21 cellular contexts compared by ENCODE assay signal in genomic region chr10:8306685-8307364, GRCh38.
DNase-seq lines count a peak whose midpoint lies in the region; ATAC-seq, FAIRE-seq and TF ChIP-seq lines count a peak whose summit lies in the region.
"Had no signal": no experiment of that assay in that cellular context is flagged by ENCODE, and none has a peak within 500 bp of the region (broad histone marks: within the 10 kb centered on the region; RNA-seq: fewer than 3 reads in every experiment).

No MANE protein-coding gene starts in this region.

- H3K27me3 Mint-ChIP-seq in activated T-helper 2 cell treated with anti-CD3 and anti-CD28 coated beads, Interferon-gamma antibody, Interleukin-2, Interleukin-4, amounts not matched to agents 10 μg/mL and 5 μg/mL and 100 μg/mL, durations not matched to agents 14 hours and 24 hours and 36 hours (ENCODE audit: low read depth), result no peaks in the 10 kb centered on the region
- H3K27me3 Mint-ChIP-seq: activated B cell treated with CpG ODN at 0.5 μM for 24 hours had no signal

- no peak overlapping the region for H3K27ac ChIP-seq in DND-41 (ENCODE audit: low read length)
- H3K27ac ChIP-seq in keratinocyte (ENCODE audit: control insufficient read depth, insufficient read depth, low read length), result no peak overlapping the region
- H3K27ac ChIP-seq in upper lobe of left lung, result no peak overlapping the region
- no peak overlapping the region for H3K27ac ChIP-seq in substantia nigra (ENCODE audit: low read depth, low read length, poor library complexity, severe bottlenecking)
- H3K27ac ChIP-seq: heart right ventricle, sigmoid colon, tibial artery had no signal

- H3K4me3 Mint-ChIP-seq in activated T-helper 2 cell treated with anti-CD3 and anti-CD28 coated beads, Interferon-gamma antibody, Interleukin-2, Interleukin-4, amounts not matched to agents 10 μg/mL and 5 μg/mL and 100 μg/mL, durations not matched to agents 14 hours and 24 hours and 36 hours (ENCODE audit: low read depth), result no peak overlapping the region
- H3K4me3 Mint-ChIP-seq: activated B cell treated with CpG ODN at 0.5 μM for 24 hours; T-helper 1 cell treated with Interleukin-12 subunit alpha and Interleukin-12 subunit beta and Interleukin-4 antibody, amounts not matched to agents 30 μg/mL and 1 μg/mL, for 36 hours had no signal

- TF ChIP-seq CTCF in DND-41 (IDR thresholded peaks at IDR 0.05; ENCODE audit: borderline replicate concordance, extremely low read depth, low read length, poor library complexity, severe bottlenecking) (no peak), keratinocyte (optimal IDR thresholded peaks at IDR 0.05 in 1 of 3, IDR thresholded peaks at IDR 0.05 in 1 of 3, conservative IDR thresholded peaks at IDR 0.05 in 1 of 3; ENCODE audit: extremely low read depth in 1 of 3, insufficient read depth in 2 of 3, low read length in 3 of 3) (no peak), upper lobe of left lung (IDR thresholded peaks at IDR 0.05) (no peak)

- dilution Hi-C loops in keratinocyte (cut with MboI; ENCODE audit: extremely low pct_ligation_motif_present, low sequenced_read_pairs), result no loop called here

- H3K9me3 Mint-ChIP-seq in activated T-helper 2 cell treated with anti-CD3 and anti-CD28 coated beads, Interferon-gamma antibody, Interleukin-2, Interleukin-4, amounts not matched to agents 10 μg/mL and 5 μg/mL and 100 μg/mL, durations not matched to agents 14 hours and 24 hours and 36 hours, result peaks cover 3% of the 10 kb centered on the region
- H3K9me3 Mint-ChIP-seq: activated B cell treated with CpG ODN at 0.5 μM for 24 hours; T-helper 1 cell treated with Interleukin-12 subunit alpha and Interleukin-12 subunit beta and Interleukin-4 antibody, amounts not matched to agents 30 μg/mL and 1 μg/mL, for 36 hours had no signal

- WGBS in upper lobe of left lung, 2 donors, result 56 to 65% methylated on average over 4 of the region's 4 CpGs

- H3K9ac ChIP-seq in DND-41 (ENCODE audit: low read depth, low read length), result no peak overlapping the region
- H3K9ac ChIP-seq in keratinocyte (ENCODE audit: control insufficient read depth, extremely low read depth, insufficient read depth, low read length), result no peak overlapping the region

- H4K20me1 ChIP-seq in DND-41 (ENCODE audit: insufficient read depth, low read length) (no peaks in the 10 kb centered on the region), keratinocyte (ENCODE audit: control insufficient read depth, extremely low read depth, insufficient read depth, low read length) (no peaks in the 10 kb centered on the region)

- H3K4me2 ChIP-seq in DND-41 (ENCODE audit: insufficient read depth, low read length) (no peak overlapping the region), keratinocyte (ENCODE audit: control insufficient read depth, extremely low read depth, insufficient read depth, low read depth, low read length) (no peak overlapping the region)

- FAIRE-seq in HTR-8/SVneo (lab: Jason Lieb, UNC), result no peak
- FAIRE-seq in keratinocyte (lab: Jason Lieb, UNC), result peak; percentile 85

- H3K36me3 ChIP-seq in DND-41 (ENCODE audit: insufficient read depth, low read length), result no peaks in the 10 kb centered on the region
- no peaks in the 10 kb centered on the region for H3K36me3 ChIP-seq in keratinocyte (ENCODE audit: control insufficient read depth in 2 of 2, extremely low read depth in 1 of 2, insufficient read depth in 2 of 2, low read length in 2 of 2)
- H3K36me3 ChIP-seq in upper lobe of left lung, result no peaks in the 10 kb centered on the region
- H3K36me3 ChIP-seq: heart right ventricle, sigmoid colon, tibial artery had no signal

- H3K27ac Mint-ChIP-seq in activated T-helper 2 cell treated with anti-CD3 and anti-CD28 coated beads, Interferon-gamma antibody, Interleukin-2, Interleukin-4, amounts not matched to agents 10 μg/mL and 5 μg/mL and 100 μg/mL, durations not matched to agents 14 hours and 24 hours and 36 hours, result peak overlapping the region; percentile 73
- H3K27ac Mint-ChIP-seq: activated B cell treated with CpG ODN at 0.5 μM for 24 hours had no signal

- H2AFZ ChIP-seq in DND-41 (ENCODE audit: low read depth, low read length) (0 out of 2 replicates have a peak overlapping the region, but pooled peaks have one; percentile 27), keratinocyte (ENCODE audit: control insufficient read depth, low read length) (no peak overlapping the region)

- peaks cover 41% of the 10 kb centered on the region for H3K4me1 Mint-ChIP-seq in activated T-helper 2 cell treated with anti-CD3 and anti-CD28 coated beads, Interferon-gamma antibody, Interleukin-2, Interleukin-4, amounts not matched to agents 10 μg/mL and 5 μg/mL and 100 μg/mL, durations not matched to agents 14 hours and 24 hours and 36 hours (ENCODE audit: low read depth)
- H3K4me1 Mint-ChIP-seq: activated B cell treated with CpG ODN at 0.5 μM for 24 hours had no signal

- H3K36me3 Mint-ChIP-seq in activated T-helper 2 cell treated with anti-CD3 and anti-CD28 coated beads, Interferon-gamma antibody, Interleukin-2, Interleukin-4, amounts not matched to agents 10 μg/mL and 5 μg/mL and 100 μg/mL, durations not matched to agents 14 hours and 24 hours and 36 hours (ENCODE audit: low read depth), result peaks cover 3% of the 10 kb centered on the region

- intact Hi-C loops in activated T-helper 2 cell treated with anti-CD3 and anti-CD28 coated beads, Interferon-gamma antibody, Interleukin-2, Interleukin-4, amounts not matched to agents 10 μg/mL and 5 μg/mL and 100 μg/mL, durations not matched to agents 14 hours and 24 hours and 36 hours (cut with micrococcal nuclease), result loop anchor here (1.0 kb wide), 1 partner anchor 65 kb away; no protein-coding TSS in a partner anchor
- intact Hi-C loops in Right ventricle myocardium inferior (cut with DNase I), result no loop called here

- ATAC-seq in DND-41 (ENCODE audit: insufficient read depth, low read depth), result peak; percentile 54; the same call in 2 of the 3 replicates
- no peak for ATAC-seq in upper lobe of left lung (ENCODE audit: low FRiP score in 2 of 2)
- no peak for ATAC-seq in Right ventricle myocardium inferior
- ATAC-seq: heart right ventricle; naive thymus-derived CD4-positive, alpha-beta T cell had no signal

- no peak for DNase-seq in DND-41
- peak; percentile 21 for DNase-seq in HTR-8/SVneo (ENCODE audit: insufficient read length, low spot score)
- DNase-seq in activated T-helper 2 cell treated with anti-CD3 and anti-CD28 coated beads, Interferon-gamma antibody, Interleukin-2, Interleukin-4, amounts not matched to agents 10 μg/mL and 5 μg/mL and 100 μg/mL, durations not matched to agents 14 hours and 24 hours and 36 hours (ENCODE audit: low spot score), result no peak
- peak; percentile 15 for DNase-seq in keratinocyte (ENCODE audit: low read depth, low spot score)
- DNase-seq in upper lobe of left lung, result no peak
- no peak for DNase-seq in Right ventricle myocardium inferior (ENCODE audit: missing footprints)
- no peak for DNase-seq in RKO (ENCODE audit: low spot score)
- DNase-seq in substantia nigra (lab: John Stamatoyannopoulos, UW), result no peak
- DNase-seq: activated B cell treated with CpG ODN at 0.5 μM for 24 hours; DMS79 treated with DMSO at 0.1 percent for 48 hours; effector memory CD4-positive, alpha-beta T cell; GOT3; heart right ventricle; naive thymus-derived CD4-positive, alpha-beta T cell; NCI-H1417 treated with DMSO at 0.1 percent for 48 hours; NCI-H526; sigmoid colon; stimulated activated CD4-positive, alpha-beta T cell treated with anti-CD3 and anti-CD28 coated beads, Interleukin-1b, Interleukin-23, amount 100 ng/mL, for 48 hours; stimulated activated naive CD4-positive, alpha-beta T cell treated with Interleukin-2 at 50 U/mL for 16 hours; tibial artery had no signal

- H3K9me1 ChIP-seq in keratinocyte (ENCODE audit: control insufficient read depth, extremely low read depth, insufficient read depth, low read length), result no peaks in the 10 kb centered on the region

- no peaks in the 10 kb centered on the region for H3K79me2 ChIP-seq in DND-41 (ENCODE audit: insufficient read depth, low read length)
- no peaks in the 10 kb centered on the region for H3K79me2 ChIP-seq in keratinocyte (ENCODE audit: control insufficient read depth, insufficient read depth, low read length)

- TF ChIP-seq POLR2A in upper lobe of left lung (IDR thresholded peaks at IDR 0.05), result no peak

- H3K4me3 ChIP-seq in DND-41 (ENCODE audit: low read depth in 1 of 2, low read length in 2 of 2) (no peak overlapping the region), keratinocyte (ENCODE audit: control insufficient read depth in 2 of 3, extremely low read depth in 1 of 3, insufficient read depth in 2 of 3, low read depth in 1 of 3, low read length in 3 of 3) (no peak overlapping the region), upper lobe of left lung (no peak overlapping the region)
- H3K4me3 ChIP-seq: heart right ventricle, sigmoid colon, tibial artery had no signal

- H3K9me3 ChIP-seq in DND-41 (ENCODE audit: insufficient read depth, low read length, severe bottlenecking) (no peaks in the 10 kb centered on the region), keratinocyte (ENCODE audit: control insufficient read depth, low read depth, low read length) (no peaks in the 10 kb centered on the region), upper lobe of left lung (no peaks in the 10 kb centered on the region)
- H3K9me3 ChIP-seq: heart right ventricle, sigmoid colon, tibial artery had no signal

- no peak for TF ChIP-seq EP300 in upper lobe of left lung (IDR thresholded peaks at IDR 0.05)

- peaks cover 11% of the 10 kb centered on the region for H3K4me1 ChIP-seq in DND-41 (ENCODE audit: insufficient read depth, low read length)
- peaks cover 25% of the 10 kb centered on the region for H3K4me1 ChIP-seq in keratinocyte (ENCODE audit: control insufficient read depth, extremely low read depth, insufficient read depth, low read length)
- H3K4me1 ChIP-seq in upper lobe of left lung, result no peaks in the 10 kb centered on the region
- H3K4me1 ChIP-seq: heart right ventricle, sigmoid colon, tibial artery had no signal

- H3K27me3 ChIP-seq in DND-41 (ENCODE audit: insufficient read depth, low read length, poor library complexity), result no peaks in the 10 kb centered on the region
- H3K27me3 ChIP-seq in keratinocyte (ENCODE audit: control insufficient read depth, extremely low read depth, insufficient read depth, low read length), result no peaks in the 10 kb centered on the region
- H3K27me3 ChIP-seq in upper lobe of left lung, result no peaks in the 10 kb centered on the region
- H3K27me3 ChIP-seq: sigmoid colon, tibial artery had no signal

Comparison
In these comparisons a context has a peak if more than half of its experiments do, and no peak if none do; other contexts are left out.
1. DNase-seq: peak in HTR-8/SVneo (single experiment) and keratinocyte (single experiment); none in DND-41 (single experiment), activated T-helper 2 cell treated with anti-CD3 and anti-CD28 coated beads, Interferon-gamma antibody, Interleukin-2, Interleukin-4, amounts not matched to agents 10 μg/mL and 5 μg/mL and 100 μg/mL, durations not matched to agents 14 hours and 24 hours and 36 hours (single experiment), upper lobe of left lung (0 of 2), Right ventricle myocardium inferior (single experiment), RKO (single experiment) and substantia nigra (0 of 49).